25 cellular contexts compared by ENCODE assay signal in genomic region chr5:65840071-65840470, GRCh38.
"Had no signal": no experiment of that assay in that cellular context is flagged by ENCODE, and none has a peak within 500 bp of the region (broad histone marks: within the 10 kb centered on the region; RNA-seq: fewer than 3 reads in every experiment).

No MANE protein-coding gene starts in this region.

- H3K27ac ChIP-seq: brain microvascular endothelial cell, cardiac muscle cell, SK-N-MC had no signal

- H3K4me3 ChIP-seq: cardiac muscle cell, K562, SK-N-MC had no signal

- H3K4me1 Mint-ChIP-seq: activated B cell treated with CpG ODN at 0.5 μM for 24 hours had no signal

- H3K27me3 ChIP-seq: brain microvascular endothelial cell, cardiac muscle cell had no signal

- H3K27ac Mint-ChIP-seq: activated B cell treated with CpG ODN at 0.5 μM for 24 hours; activated CD4-positive, alpha-beta memory T cell treated with anti-CD3 and anti-CD28 coated beads for 36 hours; activated CD4-positive, alpha-beta T cell treated with anti-CD3 and anti-CD28 coated beads, Interleukin-2, amount 10 ng/mL, durations not matched to agents 24 days and 14 days; activated naive CD8-positive, alpha-beta T cell had no signal

- H3K36me3 ChIP-seq: brain microvascular endothelial cell, cardiac muscle cell had no signal

- H3K27me3 Mint-ChIP-seq: activated B cell treated with CpG ODN at 0.5 μM for 24 hours; activated CD4-positive, alpha-beta memory T cell treated with anti-CD3 and anti-CD28 coated beads for 36 hours; activated CD4-positive, alpha-beta T cell treated with anti-CD3 and anti-CD28 coated beads, Interleukin-2, amount 10 ng/mL, durations not matched to agents 24 days and 14 days; activated naive CD8-positive, alpha-beta T cell had no signal

- H3K4me3 Mint-ChIP-seq: activated B cell treated with CpG ODN at 0.5 μM for 24 hours; activated CD4-positive, alpha-beta memory T cell treated with anti-CD3 and anti-CD28 coated beads for 36 hours; activated CD4-positive, alpha-beta T cell treated with anti-CD3 and anti-CD28 coated beads, Interleukin-2, amount 10 ng/mL, durations not matched to agents 24 days and 14 days; activated naive CD8-positive, alpha-beta T cell; activated T-cell treated with anti-CD3 and anti-CD28 coated beads, Interleukin-2, amount 50 U/mL, for 4 hours had no signal

- H3K36me3 Mint-ChIP-seq: activated CD4-positive, alpha-beta memory T cell treated with anti-CD3 and anti-CD28 coated beads for 36 hours had no signal

- H3K9me3 Mint-ChIP-seq: activated B cell treated with CpG ODN at 0.5 μM for 24 hours; activated CD4-positive, alpha-beta memory T cell treated with anti-CD3 and anti-CD28 coated beads for 36 hours; activated CD4-positive, alpha-beta T cell treated with anti-CD3 and anti-CD28 coated beads, Interleukin-2, amount 10 ng/mL, durations not matched to agents 24 days and 14 days; activated T-cell treated with anti-CD3 and anti-CD28 coated beads, Interleukin-2, amount 50 U/mL, for 4 hours had no signal

- DNase-seq: activated B cell treated with CpG ODN at 0.5 μM for 24 hours; activated CD4-positive, alpha-beta memory T cell treated with anti-CD3 and anti-CD28 coated beads for 36 hours; activated CD4-positive, alpha-beta T cell treated with anti-CD3 and anti-CD28 coated beads for 1 hour; activated CD4-positive, alpha-beta T cell treated with anti-CD3 and anti-CD28 coated beads, Interleukin-2, amount 10 ng/mL, durations not matched to agents 24 days and 14 days; activated CD8-positive, alpha-beta memory T cell treated with anti-CD3 and anti-CD28 coated beads for 24 hours; activated effector memory CD4-positive, alpha-beta T cell treated with anti-CD3 and anti-CD28 coated beads, Interleukin-2, amount 50 U/mL, for 16 hours; activated naive CD4-positive, alpha-beta T cell treated with Interleukin-2 at 50 U/mL for 16 hours; activated T-cell treated with anti-CD3 and anti-CD28 coated beads, Interleukin-2, amount 50 U/mL, for 4 hours; amygdala; brain microvascular endothelial cell; Karpas-422; MM.1S; NCI-H1105; NCI-H1436; NCI-H187; NCI-H2081; NCI-H510A treated with DMSO at 0.1 percent for 48 hours; NCI-H69; NK-92 treated with Interleukin-12 subunit alpha and Interleukin-12 subunit beta, amount 100 ng/mL, for 24 hours; RPMI8226; SW 1271 had no signal
